23 cellular contexts compared by ENCODE assay signal in the genomic region with DNA sequence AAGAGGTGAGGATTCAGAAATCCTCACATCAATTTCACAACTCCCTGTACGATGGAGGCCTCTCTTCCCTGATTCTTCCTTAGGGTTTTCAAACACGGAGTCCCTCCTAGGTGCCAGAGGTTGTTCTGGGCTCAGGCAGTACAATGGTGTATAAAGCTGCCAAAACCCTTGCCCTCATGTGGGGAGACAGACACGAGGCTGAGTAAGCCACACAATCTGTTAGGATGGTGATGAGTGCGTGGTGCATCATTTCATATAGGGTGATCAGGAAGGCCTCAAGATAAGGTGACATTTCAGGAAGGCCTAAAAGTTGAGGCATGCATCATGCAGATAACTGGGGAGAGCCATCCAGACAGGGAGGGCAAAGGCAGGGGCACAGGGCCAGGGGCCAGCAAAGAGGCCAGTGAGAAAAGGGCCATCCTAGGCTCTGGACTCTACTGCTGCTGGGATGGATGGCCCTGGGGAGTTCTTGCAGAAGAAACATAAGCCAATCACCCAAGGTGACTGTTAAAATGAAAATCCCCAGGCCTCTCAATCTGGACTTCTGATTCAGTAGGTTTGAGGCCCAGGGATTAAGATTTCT.
"Had no signal": no experiment of that assay in that cellular context is flagged by ENCODE, and none has a peak within 500 bp of the region (broad histone marks: within the 10 kb centered on the region; RNA-seq: fewer than 3 reads in every experiment).

No MANE protein-coding gene starts in this region.

- H3K36me3 ChIP-seq: MG63, SJCRH30 had no signal

- H3K9me3 ChIP-seq: MG63, SJCRH30 had no signal

- H3K27me3 ChIP-seq: MG63 had no signal

- H3K27ac ChIP-seq: SJCRH30, SK-N-MC had no signal

- H3K4me3 ChIP-seq: MG63, SJCRH30, SK-N-MC had no signal

- ATAC-seq: HepG2 had no signal

- DNase-seq: IMR-90, Karpas-422, KG1, MG63, NCI-H1092, NCI-H1105 treated with DMSO at 0.1 percent for 48 hours, NCI-H1417 treated with DMSO at 0.1 percent for 48 hours, NCI-H146, NCI-H1694 treated with DMSO at 0.1 percent for 48 hours, NCI-H1930, NCI-H2081, NCI-H2107, NCI-H2227 treated with DMSO at 0.1 percent for 48 hours, NCI-H446, NCI-H510A, NCI-H524 treated with DMSO at 0.1 percent for 48 hours, NCI-H69, NCI-H774, RPMI8226, SHP77 treated with DMSO at 0.1 percent for 48 hours, SJCRH30 had no signal
